Comparison of ENCODE assay signal across 8 cellular contexts in genomic region chr6:46734867-46735719, GRCh38. TPM values are rescaled to one million over a fixed set of nuclear protein-coding genes. Genes with fewer than 3 reads are reported as not detected.
DNase-seq lines count a peak whose midpoint lies in the region; ATAC-seq and TF ChIP-seq lines count a peak whose summit lies in the region.

Gene PLA2G7, minus strand, starts transcription at chr6:46735375. Its CDS starts 12,484 bp downstream, at chr6:46722891.

- TF ChIP-seq CTCF in dorsolateral prefrontal cortex (IDR thresholded peaks at IDR 0.05 in 54 of 56, conservative IDR thresholded peaks at IDR 0.05 in 2 of 56; ENCODE audit: low read depth in 1 of 56, partially characterized antibody in 56 of 56) (no peak), lung (IDR thresholded peaks at IDR 0.05; ENCODE audit: control extremely low read depth, extremely low read depth) (no peak)

- no peaks in the 10 kb centered on the region for H3K4me1 ChIP-seq in CD4-positive, alpha-beta memory T cell (ENCODE audit: insufficient read depth, low read length)
- peaks cover 4 to 11% of the 10 kb centered on the region in 2 donors for H3K4me1 ChIP-seq in lung (ENCODE audit: control insufficient read depth in 2 of 2, insufficient read depth in 2 of 2, low read length in 2 of 2)
- H3K4me1 ChIP-seq in thymus (ENCODE audit: control insufficient read depth, insufficient read depth, low read length) = no peaks in the 10 kb centered on the region

- H3K4me1 Mint-ChIP-seq in CD4-positive, alpha-beta memory T cell = peaks cover 4 to 15% (median 5%) of the 10 kb centered on the region in 4 donors

- H3K9me3 ChIP-seq in CD4-positive, alpha-beta memory T cell (ENCODE audit: control insufficient read depth in 1 of 2, low read length in 2 of 2) = no peaks in the 10 kb centered on the region
- H3K9me3 ChIP-seq in lung (ENCODE audit: control insufficient read depth in 2 of 2, insufficient read depth in 1 of 2, low read length in 1 of 2) (no peaks in the 10 kb centered on the region), thymus (ENCODE audit: control insufficient read depth) (no peaks in the 10 kb centered on the region)

- 1 to 2% methylated on average over 60 to 73 of the region's 73 CpGs for WGBS in lung, 2 donors
- 2% methylated on average over 73 of the region's 73 CpGs for WGBS in thymus

- no peak within 1 kb of the TSS for H3K27ac ChIP-seq in CD4-positive, alpha-beta memory T cell (ENCODE audit: low read depth, low read length)
- H3K27ac ChIP-seq in dorsolateral prefrontal cortex (peak within 1 kb of the TSS in 46 of 59 donors; percentile 2 to 82 (median 60)), lung (ENCODE audit: low read depth in 1 of 2, low read length in 1 of 2) (peak within 1 kb of the TSS in 1 of 2 donors; percentile 69), thymus (ENCODE audit: low read depth) (no peak within 1 kb of the TSS)

- H3K36me3 ChIP-seq in CD4-positive, alpha-beta memory T cell (ENCODE audit: insufficient read depth, low read length) = no peaks in the 10 kb centered on the region
- no peaks in the 10 kb centered on the region for H3K36me3 ChIP-seq in lung (ENCODE audit: control insufficient read depth in 2 of 2, insufficient read depth in 2 of 2, low read length in 2 of 2)
- no peaks in the 10 kb centered on the region for H3K36me3 ChIP-seq in thymus (ENCODE audit: control insufficient read depth, insufficient read depth)

- DNase-seq in CD4-positive, alpha-beta memory T cell = no peak
- peak; percentile 55 for DNase-seq in NCI-H2227 (lab: John Stamatoyannopoulos, UW; ENCODE audit: unreplicated experiment)
- DNase-seq in dorsolateral prefrontal cortex = peak in 7 of 10 donors; percentile 36 to 61 (median 44)
- DNase-seq in lung (ENCODE audit: low spot score) = no peak
- DNase-seq in mucosa of gallbladder (ENCODE audit: low spot score) = no peak
- no peak for DNase-seq in activated effector memory CD4-positive, alpha-beta T cell treated with Interleukin-2 at 50 U/mL for 16 hours

- H3K36me3 Mint-ChIP-seq in CD4-positive, alpha-beta memory T cell = no peaks in the 10 kb centered on the region

- POLR2A ChIA-PET in CD4-positive, alpha-beta memory T cell (lab: Charles Lee; ENCODE audit: partially characterized antibody) = no interaction called here

- H3K27me3 ChIP-seq in CD4-positive, alpha-beta memory T cell (ENCODE audit: insufficient read depth, low read length) = peaks cover 7% of the 10 kb centered on the region
- H3K27me3 ChIP-seq in dorsolateral prefrontal cortex (peaks cover 0 to 8% (median 0%) of the 10 kb centered on the region in 45 donors), lung (ENCODE audit: control insufficient read depth, insufficient read depth) (peaks cover 3% of the 10 kb centered on the region), thymus (ENCODE audit: control insufficient read depth, insufficient read depth) (peaks cover 27% of the 10 kb centered on the region)

- H3K27me3 Mint-ChIP-seq in CD4-positive, alpha-beta memory T cell = peaks cover 42 to 47% of the 10 kb centered on the region in 2 donors

- ATAC-seq in lung (ENCODE audit: insufficient read depth, low FRiP score) (peak; percentile 57), HG02870 (IDR thresholded peaks at IDR 0.05; ENCODE audit: unreplicated experiment) (no peak)

- H3K4me3 Mint-ChIP-seq in CD4-positive, alpha-beta memory T cell = peak within 1 kb of the TSS in 6 of 8 donors; percentile 25 to 68 (median 34)

- no peak within 1 kb of the TSS for H3K27ac Mint-ChIP-seq in CD4-positive, alpha-beta memory T cell

- CTCF ChIA-PET in CD4-positive, alpha-beta memory T cell (lab: Charles Lee; ENCODE audit: partially characterized antibody) = no interaction called here

- H3K4me3 ChIP-seq in CD4-positive, alpha-beta memory T cell (ENCODE audit: low read length in 2 of 2) = no peak within 1 kb of the TSS
- H3K4me3 ChIP-seq in dorsolateral prefrontal cortex (peak within 1 kb of the TSS; percentile 48 to 83 (median 74)), lung (peak within 1 kb of the TSS; percentile 18), thymus (ENCODE audit: low read length) (peak within 1 kb of the TSS; percentile 27)

- intact Hi-C loops in CD4-positive, alpha-beta memory T cell (cut with micrococcal nuclease) = no loop called here
- intact Hi-C loops in dorsolateral prefrontal cortex (cut with DNase I) = no loop called here

- H3K9me3 Mint-ChIP-seq in CD4-positive, alpha-beta memory T cell = peaks cover 0 to 8% (median 0%) of the 10 kb centered on the region in 8 donors

RNA-seq across cellular contexts. Expression of gene PLA2G7, which starts in this region (rescaled TPM):
- total RNA-seq in CD4-positive, alpha-beta memory T cell = 10 to 100 TPM; 11.1 to 12.7 TPM
- not detected for polyA plus RNA-seq in CD4-positive, alpha-beta memory T cell
- total RNA-seq in dorsolateral prefrontal cortex (1 to 10 TPM; 1.4 to 8.5 (median 4.7) TPM), lung (1 to 10 TPM; 6.7 to 9.4 TPM), mucosa of gallbladder (1.8 TPM)
- polyA plus RNA-seq in lung (10 to 100 TPM; 13.5 to 23.4 TPM), thymus (26.1 TPM)

Comparison
In these comparisons a context has a peak if more than half of its experiments do, and no peak if none do; other contexts are left out.
1. RNA of gene PLA2G7 (polyA plus RNA-seq): 26.1 TPM in thymus (single experiment) and 13.5 to 23.4 TPM in lung; not detected in CD4-positive, alpha-beta memory T cell; every median in the first group is over 10 times any median in the second.
2. DNase-seq: peak in NCI-H2227 (single experiment) and dorsolateral prefrontal cortex (7 of 10); none in CD4-positive, alpha-beta memory T cell (0 of 5), lung (single experiment), mucosa of gallbladder (single experiment) and activated effector memory CD4-positive, alpha-beta T cell treated with Interleukin-2 at 50 U/mL for 16 hours (single experiment).
3. H3K27ac ChIP-seq: peak in dorsolateral prefrontal cortex (46 of 59); none in CD4-positive, alpha-beta memory T cell (single experiment) and thymus (single experiment).
4. H3K4me3 ChIP-seq: peak in dorsolateral prefrontal cortex (59 of 59), lung (single experiment) and thymus (single experiment); none in CD4-positive, alpha-beta memory T cell (0 of 2).